In genomic region chr13:34897220-34897619, GRCh38 we compare ENCODE assay signal across 14 cellular contexts. TPM values are rescaled to one million over a fixed set of nuclear protein-coding genes. Genes with fewer than 3 reads are reported as not detected.
DNase-seq lines count a peak whose midpoint lies in the region; ATAC-seq lines count a peak whose summit lies in the region.
"Had no signal": no experiment of that assay in that cellular context is flagged by ENCODE, and none has a peak within 500 bp of the region (broad histone marks: within the 10 kb centered on the region; RNA-seq: fewer than 3 reads in every experiment).

No MANE protein-coding gene starts in this region.

- DNase-seq in AG20443 (ENCODE audit: low spot score) = peak; percentile 10
- peak; percentile 4 for DNase-seq in LHCN-M2 (ENCODE audit: low read depth)
- DNase-seq in RKO (ENCODE audit: low spot score) = peak; percentile 0
- peak; percentile 8 for DNase-seq in myocyte (ENCODE audit: low read depth)
- DNase-seq in occipital lobe (lab: John Stamatoyannopoulos, UW) = no peak
- no peak for DNase-seq in activated gamma-delta T cell treated with Interleukin-2 at 50 U/mL for 16 hours
- DNase-seq: CD4-positive, alpha-beta memory T cell; DMS153; DMS79; GF-D8; H9; IMR-90 had no signal

- no peak for ATAC-seq in HG03460 (IDR thresholded peaks at IDR 0.05; ENCODE audit: unreplicated experiment)
- ATAC-seq: A549 had no signal

RNA-seq across cellular contexts. Expression of gene NBEA, which starts 44.9 kb away (rescaled TPM):
- total RNA-seq in LHCN-M2 (2014; rRNA removed) (0.51 and 0.75 TPM in 2 replicates), myocyte (4.2 and 7.0 TPM in 2 replicates), occipital lobe (251 TPM)
- polyA plus RNA-seq in LHCN-M2 (2012) = 0.27 TPM
- 1.3 TPM for polyA plus RNA-seq in myocyte (2012)

Comparison
In these comparisons a context has a peak if more than half of its experiments do, and no peak if none do; other contexts are left out.
1. DNase-seq: peak in AG20443 (single experiment), LHCN-M2 (single experiment), RKO (single experiment) and myocyte (single experiment); none in occipital lobe (single experiment) and activated gamma-delta T cell treated with Interleukin-2 at 50 U/mL for 16 hours (single experiment).
2. RNA of gene NBEA, which starts 44.9 kb away (total RNA-seq): 251 TPM in occipital lobe (single experiment); 4.2 to 7.0 TPM in myocyte and 0.51 to 0.75 TPM in LHCN-M2; every median in the first group is over 10 times any median in the second.